In genomic region chr11:5380740-5381342, GRCh38 we compare ENCODE assay signal across 9 cellular contexts. TPM values are rescaled to one million over a fixed set of nuclear protein-coding genes. Genes with fewer than 3 reads are reported as not detected.
A peak's percentile ranks its signal among the peaks of the same experiment; 100 is the strongest.
DNase-seq lines count a peak whose midpoint lies in the region; ATAC-seq and TF ChIP-seq lines count a peak whose summit lies in the region.
"Had no signal": no experiment of that assay in that cellular context is flagged by ENCODE, and none has a peak within 500 bp of the region (broad histone marks: within the 10 kb centered on the region; RNA-seq: fewer than 3 reads in every experiment).

No MANE protein-coding gene starts in this region.

- H3K27me3 Mint-ChIP-seq in CD8-positive, alpha-beta T cell (ENCODE audit: low read depth), result no peaks in the 10 kb centered on the region
- H3K27me3 Mint-ChIP-seq in glutamatergic neuron (ENCODE audit: unreplicated experiment) (no peaks in the 10 kb centered on the region), immature natural killer cell (ENCODE audit: low read depth in 3 of 3) (peaks cover 0 to 2% (median under 1%) of the 10 kb centered on the region in 3 donors)

- no peak overlapping the region for H3K4me3 Mint-ChIP-seq in CD8-positive, alpha-beta T cell
- no peak overlapping the region for H3K4me3 Mint-ChIP-seq in glutamatergic neuron (ENCODE audit: unreplicated experiment)
- H3K4me3 Mint-ChIP-seq in immature natural killer cell, result no peak overlapping the region
- H3K4me3 Mint-ChIP-seq: T-helper 1 cell treated with Interleukin-12 subunit alpha and Interleukin-12 subunit beta and Interleukin-4 antibody, amounts not matched to agents 30 μg/mL and 1 μg/mL, for 36 hours had no signal

- no peaks in the 10 kb centered on the region for H3K9me3 ChIP-seq in CD8-positive, alpha-beta T cell (ENCODE audit: low read length)

- no peaks in the 10 kb centered on the region for H3K36me3 Mint-ChIP-seq in CD8-positive, alpha-beta T cell
- H3K36me3 Mint-ChIP-seq in glutamatergic neuron (ENCODE audit: unreplicated experiment) (no peaks in the 10 kb centered on the region), immature natural killer cell (no peaks in the 10 kb centered on the region)

- no peaks in the 10 kb centered on the region for H3K36me3 ChIP-seq in CD8-positive, alpha-beta T cell (ENCODE audit: insufficient read depth, low read length)

- H3K4me1 Mint-ChIP-seq in CD8-positive, alpha-beta T cell (ENCODE audit: low read depth), result no peaks in the 10 kb centered on the region
- H3K4me1 Mint-ChIP-seq in glutamatergic neuron (ENCODE audit: low read depth, unreplicated experiment) (no peaks in the 10 kb centered on the region), immature natural killer cell (no peaks in the 10 kb centered on the region)

- no peaks in the 10 kb centered on the region for H3K27me3 ChIP-seq in CD8-positive, alpha-beta T cell (ENCODE audit: insufficient read depth, low read length)

- H3K9me3 Mint-ChIP-seq in CD8-positive, alpha-beta T cell, result no peaks in the 10 kb centered on the region
- H3K9me3 Mint-ChIP-seq in glutamatergic neuron (ENCODE audit: unreplicated experiment), result no peaks in the 10 kb centered on the region
- H3K9me3 Mint-ChIP-seq in immature natural killer cell, result peaks cover 0 to 3% (median 0%) of the 10 kb centered on the region in 6 donors
- H3K9me3 Mint-ChIP-seq: T-helper 1 cell treated with Interleukin-12 subunit alpha and Interleukin-12 subunit beta and Interleukin-4 antibody, amounts not matched to agents 30 μg/mL and 1 μg/mL, for 36 hours had no signal

- intact Hi-C loops in CD8-positive, alpha-beta T cell (cut with DNase I, micrococcal nuclease), result loop anchor here (2.0 to 5.0 kb wide), 2 partner anchors 1194 kb away; no protein-coding TSS in a partner anchor

- no peak overlapping the region for H3K27ac ChIP-seq in CD8-positive, alpha-beta T cell (ENCODE audit: low read depth, low read length)

- peak; percentile 21 for TF ChIP-seq CTCF in CD8-positive, alpha-beta T cell (IDR thresholded peaks at IDR 0.05)
- TF ChIP-seq CTCF in glutamatergic neuron (IDR thresholded peaks at IDR 0.05; ENCODE audit: partially characterized antibody, unreplicated experiment), result peak; percentile 89

- DNase-seq in CD8-positive, alpha-beta T cell, result peak in 1 of 7 experiments; percentile 4
- DNase-seq in NCI-H2196 (lab: John Stamatoyannopoulos, UW; ENCODE audit: unreplicated experiment), result peak; percentile 51
- peak; percentile 34 to 42 for DNase-seq in activated T-cell treated with anti-CD3 and anti-CD28 coated beads, Interleukin-2, amount 50 U/mL, for 48 hours
- DNase-seq in glutamatergic neuron, result peak; percentile 69
- peak; percentile 23 for DNase-seq in retina
- no peak for DNase-seq in immature natural killer cell

- CTCF ChIA-PET in CD8-positive, alpha-beta T cell (lab: Charles Lee), result no interaction called here

- no peak for ATAC-seq in CD8-positive, alpha-beta T cell
- ATAC-seq in GM18519 (IDR thresholded peaks at IDR 0.05; ENCODE audit: low FRiP score, unreplicated experiment) (peak; percentile 80), HG02973 (IDR thresholded peaks at IDR 0.05; ENCODE audit: unreplicated experiment) (peak; percentile 78)

- H3K4me1 ChIP-seq in CD8-positive, alpha-beta T cell (ENCODE audit: insufficient read depth, low read length), result no peaks in the 10 kb centered on the region

- H3K4me3 ChIP-seq in CD8-positive, alpha-beta T cell (ENCODE audit: low read depth, low read length), result no peak overlapping the region

- POLR2A ChIA-PET in CD8-positive, alpha-beta T cell (lab: Charles Lee), result interaction anchor here (0.7 kb wide), 1 partner anchor 493 kb away, joined by 3 read pairs; no protein-coding TSS in a partner anchor

- H3K27ac Mint-ChIP-seq in CD8-positive, alpha-beta T cell, result no peak overlapping the region
- H3K27ac Mint-ChIP-seq in glutamatergic neuron (ENCODE audit: unreplicated experiment) (no peak overlapping the region), immature natural killer cell (no peak overlapping the region)
- H3K27ac Mint-ChIP-seq: T-helper 1 cell treated with Interleukin-12 subunit alpha and Interleukin-12 subunit beta and Interleukin-4 antibody, amounts not matched to agents 30 μg/mL and 1 μg/mL, for 36 hours had no signal

RNA-seq across cellular contexts. Expression of gene OR51M1, which starts 2.8 kb away (rescaled TPM):
- total RNA-seq in CD8-positive, alpha-beta T cell, result not detected
- not detected for total RNA-seq in glutamatergic neuron (ENCODE audit: unreplicated experiment)
- not detected for polyA plus RNA-seq in immature natural killer cell

RNA-seq across cellular contexts. Expression of gene OR51B6, which starts 29.5 kb away (rescaled TPM):
- not detected for total RNA-seq in CD8-positive, alpha-beta T cell
- total RNA-seq in glutamatergic neuron (ENCODE audit: unreplicated experiment), result not detected
- not detected for polyA plus RNA-seq in immature natural killer cell

RNA-seq across cellular contexts. Expression of gene OR51B5, which starts 37.5 kb away (rescaled TPM):
- total RNA-seq in CD8-positive, alpha-beta T cell, result not detected
- total RNA-seq in glutamatergic neuron (ENCODE audit: unreplicated experiment), result not detected
- polyA plus RNA-seq in immature natural killer cell, result not detected

RNA-seq across cellular contexts. Expression of gene OR51Q1, which starts 41.1 kb away (rescaled TPM):
- total RNA-seq in CD8-positive, alpha-beta T cell, result not detected
- not detected for total RNA-seq in glutamatergic neuron (ENCODE audit: unreplicated experiment)
- not detected for polyA plus RNA-seq in immature natural killer cell

RNA-seq across cellular contexts. Expression of gene OR51B2, which starts 56.7 kb away (rescaled TPM):
- not detected for total RNA-seq in CD8-positive, alpha-beta T cell
- total RNA-seq in glutamatergic neuron (ENCODE audit: unreplicated experiment), result not detected
- not detected for polyA plus RNA-seq in immature natural killer cell

Comparison
In these comparisons a context has a peak if more than half of its experiments do, and no peak if none do; other contexts are left out.
1. DNase-seq: peak in NCI-H2196 (single experiment), activated T-cell treated with anti-CD3 and anti-CD28 coated beads, Interleukin-2, amount 50 U/mL, for 48 hours (2 of 2), glutamatergic neuron (single experiment) and retina (single experiment); none in immature natural killer cell (0 of 3).